In the genomic region with DNA sequence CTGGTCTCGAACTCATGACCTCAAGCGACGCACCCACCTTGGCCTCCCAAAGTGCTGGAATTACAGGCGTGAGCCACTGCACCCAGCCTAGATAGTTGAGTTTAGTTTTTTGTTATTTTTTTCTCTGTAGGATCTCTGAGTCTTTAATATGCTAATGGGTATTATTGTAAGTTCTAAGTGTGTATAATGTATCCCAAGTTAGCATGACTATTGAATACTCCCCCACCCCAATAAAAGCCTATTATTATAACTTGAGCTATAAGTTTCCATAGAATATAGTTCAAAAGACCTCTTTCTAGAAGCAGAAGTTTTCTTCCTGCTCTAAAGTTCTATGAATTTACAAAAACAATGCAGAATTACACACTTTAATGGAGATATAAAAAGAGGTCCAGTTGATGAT, we compare ENCODE assay signal across 18 cellular contexts.
DNase-seq lines count a peak whose midpoint lies in the region; ATAC-seq and TF ChIP-seq lines count a peak whose summit lies in the region.
"Had no signal": no experiment of that assay in that cellular context is flagged by ENCODE, and none has a peak within 500 bp of the region (broad histone marks: within the 10 kb centered on the region; RNA-seq: fewer than 3 reads in every experiment).

No MANE protein-coding gene starts in this region.

- peak overlapping the region; percentile 78 for H3K27ac Mint-ChIP-seq in activated B cell treated with CpG ODN at 0.5 μM for 24 hours
- H3K27ac Mint-ChIP-seq: CD8-positive, alpha-beta T cell had no signal

- H3K4me1 ChIP-seq in HAP-1 (peaks cover 15% of the 10 kb centered on the region), hepatocyte (ENCODE audit: insufficient read depth) (peaks cover 34% of the 10 kb centered on the region), transverse colon (peaks cover 6 to 73% (median 35%) of the 10 kb centered on the region in 4 donors)

- ATAC-seq in activated B cell treated with CpG ODN at 0.5 μM for 24 hours (ENCODE audit: low read depth) (no peak), HG02970 (IDR thresholded peaks at IDR 0.05; ENCODE audit: low FRiP score, unreplicated experiment) (no peak)
- ATAC-seq: CD8-positive, alpha-beta T cell; HCT116 had no signal

- H3K79me2 ChIP-seq in hepatocyte, result no peaks in the 10 kb centered on the region

- no peaks in the 10 kb centered on the region for H3K36me3 Mint-ChIP-seq in activated B cell treated with CpG ODN at 0.5 μM for 24 hours (ENCODE audit: low read depth)
- H3K36me3 Mint-ChIP-seq: CD8-positive, alpha-beta T cell had no signal

- no peaks in the 10 kb centered on the region for H4K20me1 ChIP-seq in hepatocyte (ENCODE audit: insufficient read depth, poor library complexity, severe bottlenecking)

- no peak for TF ChIP-seq CTCF in activated B cell treated with CpG ODN at 0.5 μM for 24 hours (IDR thresholded peaks at IDR 0.05)
- no peak for TF ChIP-seq CTCF in hepatocyte (IDR thresholded peaks at IDR 0.05; ENCODE audit: poor library complexity)
- no peak for TF ChIP-seq CTCF in transverse colon (IDR thresholded peaks at IDR 0.05)

- in situ Hi-C loops in HAP-1 (cut with MboI; ENCODE audit: low sequenced_read_pairs), result no loop called here
- in situ Hi-C loops in transverse colon (cut with MboI; ENCODE audit: low pct_ligation_motif_present in 1 of 4, low pct_unique_long_range_greater_than_20kb in 1 of 4, low sequenced_read_pairs in 3 of 4), result loop anchor here in 1 of 4 donors (25.0 kb wide), 1 partner anchor 216 kb away; the partner anchor contains the start of gene MARCKS

- H2AFZ ChIP-seq in hepatocyte, result no peak overlapping the region

- no peaks in the 10 kb centered on the region for H3K9me2 ChIP-seq in hepatocyte (replicated peaks; ENCODE audit: insufficient read depth)

- DNase-seq in HAP-1 (ENCODE audit: low spot score in 2 of 2) (peak; percentile 59 to 97), activated B cell treated with CpG ODN at 0.5 μM for 24 hours (no peak), hepatocyte (ENCODE audit: low spot score) (no peak), transverse colon (no peak), HK-2 (ENCODE audit: unreplicated experiment) (no peak), kidney tubule cell (ENCODE audit: low spot score) (no peak)
- DNase-seq: CD8-positive, alpha-beta T cell; DMS 273 treated with DMSO at 0.1 percent for 48 hours; DMS79; EL; GDM1; KBM-7; NCI-H2029; NCI-H526 treated with DMSO at 0.1 percent for 48 hours; OCI-M1 had no signal

- 85% methylated on average over 4 of the region's 4 CpGs for WGBS in hepatocyte (ENCODE audit: low lambda C conversion rate, missing lambda C conversion rate)
- 90% methylated on average over 4 of the region's 4 CpGs; no CpG with 5 or more reads in 1 of the 2 donors for WGBS in transverse colon (ENCODE audit: low coverage in 1 of 2), 2 donors

- H3K4me2 ChIP-seq in hepatocyte, result no peak overlapping the region

- no peaks in the 10 kb centered on the region for H3K36me3 ChIP-seq in HAP-1 (replicated peaks)
- H3K36me3 ChIP-seq in hepatocyte (replicated peaks; ENCODE audit: insufficient read depth, low read depth), result no peaks in the 10 kb centered on the region
- H3K36me3 ChIP-seq in transverse colon, result no peaks in the 10 kb centered on the region

- no peak for TF ChIP-seq POLR2A in transverse colon (IDR thresholded peaks at IDR 0.05)

- POLR2A ChIA-PET in activated B cell treated with CpG ODN at 0.5 μM for 24 hours (lab: Charles Lee), result interaction anchor here (0.6 to 2.7 kb wide), 8 partner anchors 9 to 212 kb away, joined by 3 to 11 read pairs (median 6); no protein-coding TSS in a partner anchor

- H3K27ac ChIP-seq in hepatocyte (peak overlapping the region; percentile 97), transverse colon (peak overlapping the region in 3 of 4 donors; percentile 43 to 81 (median 77))
- H3K27ac ChIP-seq: C4-2B had no signal

- H3K4me3 Mint-ChIP-seq in activated B cell treated with CpG ODN at 0.5 μM for 24 hours, result peak overlapping the region; percentile 38
- H3K4me3 Mint-ChIP-seq: CD8-positive, alpha-beta T cell had no signal

- H3K4me1 Mint-ChIP-seq in activated B cell treated with CpG ODN at 0.5 μM for 24 hours, result peaks cover 89% of the 10 kb centered on the region

- CTCF ChIA-PET in activated B cell treated with CpG ODN at 0.5 μM for 24 hours (lab: Charles Lee), result interaction anchor here (1.2 to 1.6 kb wide), 2 partner anchors 22 to 212 kb away, joined by 3 to 5 read pairs; no protein-coding TSS in a partner anchor

- H3K27me3 ChIP-seq in HAP-1 (ENCODE audit: low read depth), result peaks cover 3% of the 10 kb centered on the region; the same call in 1 of the 2 replicates
- no peaks in the 10 kb centered on the region for H3K27me3 ChIP-seq in hepatocyte
- no peaks in the 10 kb centered on the region for H3K27me3 ChIP-seq in transverse colon

- H3K9me3 Mint-ChIP-seq in activated B cell treated with CpG ODN at 0.5 μM for 24 hours, result no peaks in the 10 kb centered on the region
- H3K9me3 Mint-ChIP-seq: CD8-positive, alpha-beta T cell had no signal

- no peak for TF ChIP-seq EP300 in transverse colon (IDR thresholded peaks at IDR 0.05; ENCODE audit: low read depth)

- H3K4me3 ChIP-seq in HAP-1 (no peak overlapping the region), hepatocyte (no peak overlapping the region), transverse colon (no peak overlapping the region)

- H3K9me3 ChIP-seq in HAP-1 (no peaks in the 10 kb centered on the region), hepatocyte (ENCODE audit: low read depth) (no peaks in the 10 kb centered on the region), transverse colon (no peaks in the 10 kb centered on the region)

- intact Hi-C loops in activated B cell treated with CpG ODN at 0.5 μM for 24 hours (cut with micrococcal nuclease) (loop anchor here (1.0 kb wide), 1 partner anchor 10 kb away; no protein-coding TSS in a partner anchor), transverse colon (cut with DNase I; ENCODE audit: low total_unique reads) (no loop called here)

- H3K27me3 Mint-ChIP-seq in activated B cell treated with CpG ODN at 0.5 μM for 24 hours, result no peaks in the 10 kb centered on the region

Comparison
In these comparisons a context has a peak if more than half of its experiments do, and no peak if none do; other contexts are left out.
1. DNase-seq: peak in HAP-1 (2 of 2); none in activated B cell treated with CpG ODN at 0.5 μM for 24 hours (single experiment), hepatocyte (single experiment), transverse colon (single experiment), HK-2 (single experiment) and kidney tubule cell (single experiment).